ENCODE assay signal across 27 cellular contexts in the genomic region with DNA sequence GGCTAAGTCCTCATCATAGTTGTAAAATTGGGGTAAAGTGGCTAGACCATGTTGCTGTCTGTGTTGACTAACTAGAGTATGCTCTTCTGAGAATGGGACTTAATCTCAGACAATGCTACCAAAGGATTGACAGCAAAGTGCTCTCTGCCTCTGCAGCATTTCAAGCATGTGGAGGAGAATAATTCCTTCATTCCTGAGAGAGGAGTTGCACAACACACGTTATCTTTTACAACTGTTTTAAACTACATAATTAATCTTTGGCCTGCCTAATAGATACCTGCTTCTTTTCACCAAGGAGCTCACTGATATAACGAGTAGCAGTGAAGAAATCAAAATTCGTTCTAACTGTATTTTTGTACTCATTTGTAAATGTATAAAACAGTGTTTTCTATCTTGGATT.
"Had no signal": no experiment of that assay in that cellular context is flagged by ENCODE, and none has a peak within 500 bp of the region (broad histone marks: within the 10 kb centered on the region; RNA-seq: fewer than 3 reads in every experiment).

No MANE protein-coding gene starts in this region.

- DNase-seq: dermis blood vessel endothelial cell; effector memory CD4-positive, alpha-beta T cell; erythroblast; esophagus squamous epithelium; hypothalamus; immature natural killer cell; left ventricle myocardium superior; lower lobe of right lung; mucosa of descending colon; naive B cell; pancreas; stimulated activated CD4-positive, alpha-beta T cell treated with anti-CD3 and anti-CD28 coated beads, Interleukin-12 subunit alpha, Interleukin-12 subunit beta, amount 100 ng/mL, for 4 hours; stimulated activated CD4-positive, alpha-beta T cell treated with anti-CD3 and anti-CD28 coated beads, Interleukin-1b, Interleukin-23, amount 100 ng/mL, for 48 hours; stimulated activated CD4-positive, alpha-beta T cell treated with anti-CD3 and anti-CD28 coated beads, Interleukin-4, amount 100 ng/mL, for 1 hour; stimulated activated CD8-positive, alpha-beta memory T cell treated with anti-CD3 and anti-CD28 coated beads, Interleukin-4, amount 100 ng/mL, for 48 hours; stimulated activated naive CD4-positive, alpha-beta T cell treated with Interleukin-2 at 50 U/mL for 16 hours; stomach; thyroid gland had no signal

- H3K27ac Mint-ChIP-seq: immature natural killer cell; memory B cell; naive B cell; natural killer cell treated with Interleukin-12 subunit alpha and Interleukin-12 subunit beta and Interleukin-15 and Interleukin-18, amount 100 ng/mL, for 72 hours; progenitor cell of endocrine pancreas had no signal

- H3K36me3 Mint-ChIP-seq: memory B cell; naive B cell; natural killer cell treated with Interleukin-12 subunit alpha and Interleukin-12 subunit beta and Interleukin-15 and Interleukin-18, amount 100 ng/mL, for 72 hours had no signal

- H3K9me3 ChIP-seq: esophagus squamous epithelium, neutrophil, pancreas, thyroid gland, vagina had no signal

- H3K4me3 ChIP-seq: coronary artery, esophagus squamous epithelium, lower lobe of right lung, mucosa of descending colon, pancreas, right atrium auricular region, smooth muscle cell, stomach, thyroid gland, vagina had no signal

- H3K9me3 Mint-ChIP-seq: natural killer cell treated with Interleukin-12 subunit alpha and Interleukin-12 subunit beta and Interleukin-15 and Interleukin-18, amount 100 ng/mL, for 72 hours had no signal

- H3K27me3 ChIP-seq: esophagus squamous epithelium, neutrophil, pancreas, right atrium auricular region, stomach, thyroid gland, vagina had no signal

- H3K4me3 Mint-ChIP-seq: immature natural killer cell; memory B cell; naive B cell; natural killer cell treated with Interleukin-12 subunit alpha and Interleukin-12 subunit beta and Interleukin-15 and Interleukin-18, amount 100 ng/mL, for 72 hours; neural crest cell had no signal

- H3K27ac ChIP-seq: coronary artery, esophagus squamous epithelium, lower lobe of right lung, neutrophil, pancreas, right atrium auricular region, stomach, thyroid gland, vagina had no signal

- H3K4me1 Mint-ChIP-seq: immature natural killer cell, memory B cell, naive B cell, neural crest cell had no signal

- H3K4me1 ChIP-seq: esophagus squamous epithelium, lower lobe of right lung, pancreas, right atrium auricular region, stomach, thyroid gland, vagina had no signal

- H3K36me3 ChIP-seq: esophagus squamous epithelium, lower lobe of right lung, neutrophil, pancreas, right atrium auricular region, stomach, thyroid gland, vagina had no signal

- H3K27me3 Mint-ChIP-seq: memory B cell; naive B cell; natural killer cell treated with Interleukin-12 subunit alpha and Interleukin-12 subunit beta and Interleukin-15 and Interleukin-18, amount 100 ng/mL, for 72 hours; progenitor cell of endocrine pancreas had no signal
